In genomic region chr7:45080265-45080957, GRCh38 we compare ENCODE assay signal across 13 cellular contexts. TPM values are rescaled to one million over a fixed set of nuclear protein-coding genes. Genes with fewer than 3 reads are reported as not detected.
A peak's percentile ranks its signal among the peaks of the same experiment; 100 is the strongest.
DNase-seq lines count a peak whose midpoint lies in the region; ATAC-seq and TF ChIP-seq lines count a peak whose summit lies in the region.
"Had no signal": no experiment of that assay in that cellular context is flagged by ENCODE, and none has a peak within 500 bp of the region (broad histone marks: within the 10 kb centered on the region; RNA-seq: fewer than 3 reads in every experiment).

No MANE protein-coding gene starts in this region.

- no TSS peak for BruUV-seq in Calu3 (replicated peaks; lab: Mats Ljungman, UMichigan)

- H3K27me3 Mint-ChIP-seq in activated naive CD4-positive, alpha-beta T cell treated with anti-CD3 and anti-CD28 coated beads, Interleukin-2, amount 50 U/mL, for 24 hours: no peaks in the 10 kb centered on the region
- H3K27me3 Mint-ChIP-seq in glutamatergic neuron (ENCODE audit: unreplicated experiment) (peaks cover 26% of the 10 kb centered on the region), Calu3 (ENCODE audit: unreplicated experiment) (no peaks in the 10 kb centered on the region)

- TF ChIP-seq CTCF in glutamatergic neuron (IDR thresholded peaks at IDR 0.05; ENCODE audit: partially characterized antibody, unreplicated experiment): no peak
- no peak for TF ChIP-seq CTCF in upper lobe of right lung (IDR thresholded peaks at IDR 0.05)
- TF ChIP-seq CTCF in Calu3 (IDR thresholded peaks at IDR 0.05; ENCODE audit: unreplicated experiment): no peak
- no peak for TF ChIP-seq CTCF in left ventricle myocardium inferior (IDR thresholded peaks at IDR 0.05; ENCODE audit: borderline replicate concordance)

- no peaks in the 10 kb centered on the region for H3K4me1 ChIP-seq in upper lobe of right lung
- no peaks in the 10 kb centered on the region for H3K4me1 ChIP-seq in left ventricle myocardium inferior
- H3K4me1 ChIP-seq: parathyroid adenoma, Peyer's patch had no signal

- intact Hi-C loops in upper lobe of right lung (cut with DNase I): no loop called here
- intact Hi-C loops in Calu3 (cut with micrococcal nuclease; ENCODE audit: unreplicated experiment): no loop called here
- intact Hi-C loops in left ventricle myocardium inferior (cut with micrococcal nuclease): no loop called here

- H3K4me1 Mint-ChIP-seq in activated naive CD4-positive, alpha-beta T cell treated with anti-CD3 and anti-CD28 coated beads, Interleukin-2, amount 50 U/mL, for 24 hours: no peaks in the 10 kb centered on the region
- no peaks in the 10 kb centered on the region for H3K4me1 Mint-ChIP-seq in glutamatergic neuron (ENCODE audit: low read depth, unreplicated experiment)
- H3K4me1 Mint-ChIP-seq in Calu3 (ENCODE audit: low read depth, unreplicated experiment): peaks cover 6% of the 10 kb centered on the region

- peaks cover 2% of the 10 kb centered on the region for H3K36me3 Mint-ChIP-seq in activated naive CD4-positive, alpha-beta T cell treated with anti-CD3 and anti-CD28 coated beads, Interleukin-2, amount 50 U/mL, for 24 hours
- H3K36me3 Mint-ChIP-seq in glutamatergic neuron (ENCODE audit: unreplicated experiment): peaks cover 4% of the 10 kb centered on the region
- H3K36me3 Mint-ChIP-seq in Calu3 (ENCODE audit: insufficient read depth, unreplicated experiment): peaks cover 11% of the 10 kb centered on the region

- DNase-seq in activated naive CD4-positive, alpha-beta T cell treated with anti-CD3 and anti-CD28 coated beads, Interleukin-2, amount 50 U/mL, for 16 hours: no peak
- no peak for DNase-seq in glutamatergic neuron
- DNase-seq in upper lobe of right lung: peak; percentile 65
- no peak for DNase-seq in Calu3
- DNase-seq in left ventricle myocardium inferior: no peak
- DNase-seq: activated T-cell treated with anti-CD3 and anti-CD28 coated beads, Interleukin-2, amount 50 U/mL, for 48 hours; NCI-H226 had no signal

- no peak overlapping the region for H3K4me3 Mint-ChIP-seq in activated naive CD4-positive, alpha-beta T cell treated with anti-CD3 and anti-CD28 coated beads, Interleukin-2, amount 50 U/mL, for 24 hours
- H3K4me3 Mint-ChIP-seq in glutamatergic neuron (ENCODE audit: unreplicated experiment) (no peak overlapping the region), Calu3 (ENCODE audit: low read depth, unreplicated experiment) (no peak overlapping the region)

- no peak overlapping the region for H3K4me3 ChIP-seq in upper lobe of right lung
- H3K4me3 ChIP-seq in left ventricle myocardium inferior: no peak overlapping the region
- H3K4me3 ChIP-seq: Peyer's patch had no signal

- no peaks in the 10 kb centered on the region for H3K9me3 Mint-ChIP-seq in activated naive CD4-positive, alpha-beta T cell treated with anti-CD3 and anti-CD28 coated beads, Interleukin-2, amount 50 U/mL, for 24 hours
- peaks cover 11% of the 10 kb centered on the region for H3K9me3 Mint-ChIP-seq in glutamatergic neuron (ENCODE audit: unreplicated experiment)
- no peaks in the 10 kb centered on the region for H3K9me3 Mint-ChIP-seq in Calu3 (ENCODE audit: low read depth, unreplicated experiment)

- H3K9me3 ChIP-seq in upper lobe of right lung (no peaks in the 10 kb centered on the region), left ventricle myocardium inferior (replicated peaks) (no peaks in the 10 kb centered on the region)
- H3K9me3 ChIP-seq: Peyer's patch had no signal

- H3K27ac Mint-ChIP-seq in activated naive CD4-positive, alpha-beta T cell treated with anti-CD3 and anti-CD28 coated beads, Interleukin-2, amount 50 U/mL, for 24 hours: peak overlapping the region; percentile 74
- H3K27ac Mint-ChIP-seq in glutamatergic neuron (ENCODE audit: unreplicated experiment) (peak overlapping the region; percentile 68), Calu3 (ENCODE audit: unreplicated experiment) (no peak overlapping the region)

- H3K36me3 ChIP-seq in upper lobe of right lung: peaks cover 18% of the 10 kb centered on the region
- peaks cover 19% of the 10 kb centered on the region for H3K36me3 ChIP-seq in left ventricle myocardium inferior

- H3K27me3 ChIP-seq in upper lobe of right lung: no peaks in the 10 kb centered on the region
- no peaks in the 10 kb centered on the region for H3K27me3 ChIP-seq in left ventricle myocardium inferior (ENCODE audit: low read depth)
- H3K27me3 ChIP-seq: Peyer's patch had no signal

- peak; percentile 8 for ATAC-seq in SK-N-SH treated with all-trans-retinoic acid at 6 μM for 48 hours
- peak; percentile 6 for ATAC-seq in upper lobe of right lung
- ATAC-seq in GM21619 (IDR thresholded peaks at IDR 0.05; ENCODE audit: unreplicated experiment): no peak

- CTCF ChIA-PET in Calu3 (lab: Charles Lee): no interaction called here

- H3K27ac ChIP-seq in upper lobe of right lung (no peak overlapping the region), left ventricle myocardium inferior (replicated peaks) (no peak overlapping the region)
- H3K27ac ChIP-seq: epithelial cell of prostate, parathyroid adenoma, Peyer's patch had no signal

TF ChIP-seq in SK-N-SH treated with all-trans-retinoic acid at 6 μM for 48 hours, 23 proteins besides CTCF, POLR2A, EP300 and RAD21:
- TF ChIP-seq OSR1 (CRISPR knock-in tag; IDR thresholded peaks at IDR 0.05) (no peak), PPARA (CRISPR knock-in tag; IDR thresholded peaks at IDR 0.05; ENCODE audit: borderline replicate concordance) (no peak), ZFP30 (CRISPR knock-in tag; IDR thresholded peaks at IDR 0.05) (no peak), SNAI2 (CRISPR knock-in tag; IDR thresholded peaks at IDR 0.05) (no peak), GLIS3 (CRISPR knock-in tag; IDR thresholded peaks at IDR 0.05) (no peak), CREB5 (CRISPR knock-in tag; IDR thresholded peaks at IDR 0.05; ENCODE audit: low read depth) (no peak), RARB (CRISPR knock-in tag; IDR thresholded peaks at IDR 0.05) (no peak), TCF4 (CRISPR knock-in tag; IDR thresholded peaks at IDR 0.05; ENCODE audit: borderline replicate concordance) (no peak), ARNTL (CRISPR knock-in tag; IDR thresholded peaks at IDR 0.05; ENCODE audit: borderline replicate concordance, low read depth) (no peak), ZNF8 (CRISPR knock-in tag; IDR thresholded peaks at IDR 0.05) (no peak), CSDC2 (CRISPR knock-in tag; IDR thresholded peaks at IDR 0.05) (no peak), ZC3H10 (CRISPR knock-in tag; IDR thresholded peaks at IDR 0.05) (no peak)

RNA-seq across cellular contexts. Expression of gene NACAD, which starts 8.4 kb away (rescaled TPM):
- total RNA-seq in glutamatergic neuron (ENCODE audit: unreplicated experiment): 125 TPM
- 2.3 TPM for total RNA-seq in upper lobe of right lung
- 0.90 and 1.0 TPM in 2 replicates for total RNA-seq in Calu3 (2022)
- total RNA-seq in left ventricle myocardium inferior: 3.8 TPM

RNA-seq across cellular contexts. Expression of gene TBRG4, which starts 31.1 kb away (rescaled TPM):
- total RNA-seq in glutamatergic neuron (ENCODE audit: unreplicated experiment): 90.1 TPM
- 59.4 TPM for total RNA-seq in upper lobe of right lung
- total RNA-seq in Calu3 (2022): 191 and 199 TPM in 2 replicates
- 79.3 TPM for total RNA-seq in left ventricle myocardium inferior

Comparison
In these comparisons a context has a peak if more than half of its experiments do, and no peak if none do; other contexts are left out.
1. RNA of gene NACAD, which starts 8.4 kb away (total RNA-seq): 125 TPM in glutamatergic neuron (single experiment); 3.8 TPM in left ventricle myocardium inferior (single experiment), 2.3 TPM in upper lobe of right lung (single experiment) and 0.90 to 1.0 TPM in Calu3; every median in the first group is over 10 times any median in the second.